In genomic region chr4:987689-988513, GRCh38 we compare ENCODE assay signal across 8 cellular contexts. TPM values are rescaled to one million over a fixed set of nuclear protein-coding genes. Genes with fewer than 3 reads are reported as not detected.
DNase-seq lines count a peak whose midpoint lies in the region; ATAC-seq, FAIRE-seq and TF ChIP-seq lines count a peak whose summit lies in the region.

No MANE protein-coding gene starts in this region.

- peak overlapping the region; percentile 78 for H3K4me3 ChIP-seq in PC-3 (ENCODE audit: low read length)
- H3K4me3 ChIP-seq in endothelial cell of umbilical vein (replicated peaks in 1 of 3; ENCODE audit: insufficient read depth in 1 of 3, low read depth in 1 of 3, low read length in 3 of 3) = peak overlapping the region in 2 of 3 experiments; percentile 67 to 89
- peak overlapping the region; percentile 61 to 73 for H3K4me3 ChIP-seq in neutrophil (ENCODE audit: low read depth in 1 of 2, low read length in 1 of 2)

- peak overlapping the region; percentile 86 for H2AFZ ChIP-seq in PC-3 (ENCODE audit: low read length)
- no peak overlapping the region for H2AFZ ChIP-seq in endothelial cell of umbilical vein (ENCODE audit: low read depth, low read length)

- H3K27ac ChIP-seq in PC-3 (ENCODE audit: low read length) (no peak overlapping the region), endothelial cell of umbilical vein (ENCODE audit: insufficient read depth, low read depth, low read length) (no peak overlapping the region), neutrophil (no peak overlapping the region)

- POLR2A ChIA-PET in PC-3 (lab: Charles Lee; ENCODE audit: unreplicated experiment) (no interaction called here), endothelial cell of umbilical vein (lab: Charles Lee) (no interaction called here)

- H3K4me1 Mint-ChIP-seq in CD14-positive monocyte = peaks cover 23% of the 10 kb centered on the region

- H3K9ac ChIP-seq in PC-3 (ENCODE audit: low read length) (peak overlapping the region; percentile 66; the same call in 1 of the 2 replicates), endothelial cell of umbilical vein (replicated peaks; ENCODE audit: extremely low read depth, insufficient read depth, low read length) (no peak overlapping the region)

- no peaks in the 10 kb centered on the region for H3K9me1 ChIP-seq in endothelial cell of umbilical vein (replicated peaks; ENCODE audit: control insufficient read depth, extremely low read depth, insufficient read depth, low read length)

- ATAC-seq in PC-3 = no peak

- peaks cover 7 to 20% of the 10 kb centered on the region in 2 donors for H3K36me3 Mint-ChIP-seq in CD14-positive monocyte

- dilution Hi-C loops in endothelial cell of umbilical vein (cut with MboI; ENCODE audit: extremely low pct_ligation_motif_present, low sequenced_read_pairs) = no loop called here

- H3K4me1 ChIP-seq in PC-3 (ENCODE audit: insufficient read depth, low read length) (peaks cover 30% of the 10 kb centered on the region), endothelial cell of umbilical vein (ENCODE audit: control insufficient read depth, extremely low read depth, insufficient read depth, low read length) (peaks cover 17% of the 10 kb centered on the region), neutrophil (ENCODE audit: control insufficient read depth in 1 of 2, insufficient read depth in 1 of 2, low read depth in 1 of 2, low read length in 1 of 2) (peaks cover 19 to 24% of the 10 kb centered on the region in 2 experiments)

- DNase-seq in CD14-positive monocyte (ENCODE audit: low spot score) (no peak), PC-3 (no peak), endothelial cell of umbilical vein (ENCODE audit: low read depth, low spot score) (no peak), retina (no peak), SW 1271 (lab: John Stamatoyannopoulos, UW) (no peak), NCI-H187 treated with DMSO at 0.1 percent for 48 hours (lab: John Stamatoyannopoulos, UW) (no peak), AG08395 (ENCODE audit: low spot score) (no peak)

- CTCF ChIA-PET in PC-3 (lab: Charles Lee) = no interaction called here
- CTCF ChIA-PET in endothelial cell of umbilical vein (lab: Charles Lee) = interaction anchor here (0.7 to 2.5 kb wide), 20 partner anchors 10 to 304 kb away, joined by 3 to 35 read pairs (median 4); partner anchors contain the start of genes GAK and TMEM175

- no peak for TF ChIP-seq CTCF in CD14-positive monocyte (IDR thresholded peaks at IDR 0.05)
- no peak for TF ChIP-seq CTCF in PC-3 (conservative IDR thresholded peaks at IDR 0.05; ENCODE audit: low read depth, low read length)
- no peak for TF ChIP-seq CTCF in endothelial cell of umbilical vein (IDR thresholded peaks at IDR 0.05; ENCODE audit: extremely low read depth in 1 of 2, insufficient read depth in 1 of 2, low read depth in 1 of 2, low read length in 2 of 2)
- no peak for TF ChIP-seq CTCF in neutrophil (IDR thresholded peaks at IDR 0.05)

- no peaks in the 10 kb centered on the region for H3K36me3 ChIP-seq in PC-3 (ENCODE audit: low read depth, low read length)
- H3K36me3 ChIP-seq in endothelial cell of umbilical vein (ENCODE audit: control insufficient read depth in 2 of 2, extremely low read depth in 1 of 2, insufficient read depth in 2 of 2, low read length in 2 of 2) = peaks cover 0 to 2% of the 10 kb centered on the region in 2 experiments
- no peaks in the 10 kb centered on the region for H3K36me3 ChIP-seq in neutrophil

- H3F3A ChIP-seq in PC-3 (ENCODE audit: low read length, unreplicated experiment) = no peaks in the 10 kb centered on the region

- peak overlapping the region in 2 of 7 donors; percentile 72 to 80 for H3K27ac Mint-ChIP-seq in CD14-positive monocyte

- no peak for TF ChIP-seq POLR2A in endothelial cell of umbilical vein (IDR thresholded peaks at IDR 0.05; ENCODE audit: low read depth, low read length)

- BruUV-seq in PC-3 (replicated peaks; lab: Mats Ljungman, UMichigan) (TSS peak; percentile 24), endothelial cell of umbilical vein (replicated peaks; lab: Mats Ljungman, UMichigan) (no TSS peak)

- H3K79me2 ChIP-seq in PC-3 (ENCODE audit: low read length) = peaks cover 5% of the 10 kb centered on the region; the same call in 1 of the 2 replicates
- H3K79me2 ChIP-seq in endothelial cell of umbilical vein (ENCODE audit: control insufficient read depth, insufficient read depth, low read length) = no peaks in the 10 kb centered on the region

- intact Hi-C loops in CD14-positive monocyte (cut with micrococcal nuclease) (no loop called here), PC-3 (cut with micrococcal nuclease) (no loop called here), endothelial cell of umbilical vein (cut with micrococcal nuclease) (loop anchor here (1.0 to 5.0 kb wide), 5 partner anchors 15 to 246 kb away; partner anchors contain the start of genes DGKQ, GAK and TMEM175)

- no peak for FAIRE-seq in endothelial cell of umbilical vein (lab: Jason Lieb, UNC)

- peaks cover 1 to 6% (median 2%) of the 10 kb centered on the region in 3 donors for H3K27me3 Mint-ChIP-seq in CD14-positive monocyte (ENCODE audit: low read depth in 3 of 3)

- H3K4me2 ChIP-seq in PC-3 (ENCODE audit: low read length) (peak overlapping the region; percentile 94), endothelial cell of umbilical vein (ENCODE audit: insufficient read depth, low read length) (peak overlapping the region; percentile 92)

- H3K27me3 ChIP-seq in PC-3 (ENCODE audit: low read length) = no peaks in the 10 kb centered on the region
- H3K27me3 ChIP-seq in endothelial cell of umbilical vein (ENCODE audit: control insufficient read depth in 2 of 2, insufficient read depth in 2 of 2, low read length in 2 of 2) = no peaks in the 10 kb centered on the region
- H3K27me3 ChIP-seq in neutrophil = peaks cover 10% of the 10 kb centered on the region

- H3K9me3 ChIP-seq in PC-3 (ENCODE audit: low read length) (no peaks in the 10 kb centered on the region), endothelial cell of umbilical vein (replicated peaks; ENCODE audit: control insufficient read depth, insufficient read depth, low read length) (no peaks in the 10 kb centered on the region), neutrophil (no peaks in the 10 kb centered on the region)

- H3K4me3 Mint-ChIP-seq in CD14-positive monocyte = peak overlapping the region; percentile 80 to 91

- no peaks in the 10 kb centered on the region for H3K9me2 ChIP-seq in PC-3 (replicated peaks; ENCODE audit: low read length)

- no peaks in the 10 kb centered on the region for H4K20me1 ChIP-seq in PC-3 (ENCODE audit: low read length)
- H4K20me1 ChIP-seq in endothelial cell of umbilical vein (replicated peaks; ENCODE audit: control insufficient read depth, extremely low read depth, insufficient read depth, low read length) = no peaks in the 10 kb centered on the region

- H3K9me3 Mint-ChIP-seq in CD14-positive monocyte = no peaks in the 10 kb centered on the region

RNA-seq across cellular contexts. Expression of gene IDUA, which starts 1.1 kb away (rescaled TPM):
- polyA plus RNA-seq in CD14-positive monocyte (1 to 10 TPM; 6.4 to 8.5 TPM), endothelial cell of umbilical vein (19.1 and 23.6 TPM in 2 replicates)
- total RNA-seq in PC-3 (2014; rRNA removed) (10.1 and 10.3 TPM in 2 replicates), endothelial cell of umbilical vein (29.2 and 34.1 TPM in 2 replicates)
- polyA plus RNA-seq in endothelial cell of umbilical vein (2011; cell fraction: cytosol; rRNA removed) = 3.3 and 4.2 TPM in 2 replicates
- polyA plus RNA-seq in endothelial cell of umbilical vein (2011; cell fraction: nucleus; rRNA removed) = 73.4 and 129 TPM in 2 replicates
- 10.2 and 16.5 TPM in 2 replicates for polyA plus RNA-seq in endothelial cell of umbilical vein (2012)
- polyA minus RNA-seq in endothelial cell of umbilical vein = 9.5 and 14.7 TPM in 2 replicates
- 1.6 TPM for polyA minus RNA-seq in endothelial cell of umbilical vein (2011; cell fraction: cytosol; rRNA and poly(A)+ RNA removed)
- polyA minus RNA-seq in endothelial cell of umbilical vein (2011; cell fraction: nucleus; rRNA and poly(A)+ RNA removed) = 10.7 and 32.5 TPM in 2 replicates

RNA-seq across cellular contexts. Expression of gene SLC26A1, which starts 5.3 kb away (rescaled TPM):
- polyA plus RNA-seq in CD14-positive monocyte = under 1 TPM; 0.16 to 0.18 TPM
- 0.52 TPM in 1 of 2 replicates, not detected in the other for total RNA-seq in PC-3 (2014; rRNA removed)
- total RNA-seq in endothelial cell of umbilical vein = 0.32 TPM in 1 of 2 replicates, not detected in the other
- 0.06 and 0.10 TPM in 2 replicates for polyA plus RNA-seq in endothelial cell of umbilical vein
- 0.07 TPM in 1 of 2 replicates, not detected in the other for polyA plus RNA-seq in endothelial cell of umbilical vein (2011; cell fraction: cytosol; rRNA removed)
- 0.14 TPM in 1 of 2 replicates, not detected in the other for polyA plus RNA-seq in endothelial cell of umbilical vein (2011; cell fraction: nucleus; rRNA removed)
- polyA plus RNA-seq in endothelial cell of umbilical vein (2012) = 1.00 and 1.9 TPM in 2 replicates
- not detected in 2 replicates for polyA minus RNA-seq in endothelial cell of umbilical vein
- 0.41 TPM for polyA minus RNA-seq in endothelial cell of umbilical vein (2011; cell fraction: cytosol; rRNA and poly(A)+ RNA removed)
- polyA minus RNA-seq in endothelial cell of umbilical vein (2011; cell fraction: nucleus; rRNA and poly(A)+ RNA removed) = not detected in 2 replicates

RNA-seq across cellular contexts. Expression of gene DGKQ, which starts 14.5 kb away (rescaled TPM):
- polyA plus RNA-seq in CD14-positive monocyte (1 to 10 TPM in 1 of 2 donors, under 1 TPM in 1; 0.58 to 2.4 TPM), endothelial cell of umbilical vein (15.8 and 18.3 TPM in 2 replicates)
- total RNA-seq in PC-3 (2014; rRNA removed) (14.2 and 23.5 TPM in 2 replicates), endothelial cell of umbilical vein (20.2 and 20.4 TPM in 2 replicates)
- polyA plus RNA-seq in endothelial cell of umbilical vein (2011; cell fraction: cytosol; rRNA removed) = 7.2 and 12.3 TPM in 2 replicates
- polyA plus RNA-seq in endothelial cell of umbilical vein (2011; cell fraction: nucleus; rRNA removed) = 64.3 and 74.9 TPM in 2 replicates
- 9.3 and 13.6 TPM in 2 replicates for polyA plus RNA-seq in endothelial cell of umbilical vein (2012)
- 8.7 and 12.7 TPM in 2 replicates for polyA minus RNA-seq in endothelial cell of umbilical vein
- 1.8 TPM for polyA minus RNA-seq in endothelial cell of umbilical vein (2011; cell fraction: cytosol; rRNA and poly(A)+ RNA removed)
- polyA minus RNA-seq in endothelial cell of umbilical vein (2011; cell fraction: nucleus; rRNA and poly(A)+ RNA removed) = 12.3 and 21.8 TPM in 2 replicates

RNA-seq across cellular contexts. Expression of gene FGFRL1, which starts 23.5 kb away (rescaled TPM):
- polyA plus RNA-seq in CD14-positive monocyte = under 1 TPM; 0.17 to 0.28 TPM
- 31.2 and 42.6 TPM in 2 replicates for total RNA-seq in PC-3 (2014; rRNA removed)
- 33.3 and 34.8 TPM in 2 replicates for total RNA-seq in endothelial cell of umbilical vein
- 74.6 and 88.8 TPM in 2 replicates for polyA plus RNA-seq in endothelial cell of umbilical vein
- polyA plus RNA-seq in endothelial cell of umbilical vein (2011; cell fraction: cytosol; rRNA removed) = 73.5 and 75.3 TPM in 2 replicates
- polyA plus RNA-seq in endothelial cell of umbilical vein (2011; cell fraction: nucleus; rRNA removed) = 26.9 and 32.1 TPM in 2 replicates
- 35.4 and 45.4 TPM in 2 replicates for polyA plus RNA-seq in endothelial cell of umbilical vein (2012)
- 115 and 131 TPM in 2 replicates for polyA minus RNA-seq in endothelial cell of umbilical vein
- polyA minus RNA-seq in endothelial cell of umbilical vein (2011; cell fraction: cytosol; rRNA and poly(A)+ RNA removed) = 17.3 TPM
- polyA minus RNA-seq in endothelial cell of umbilical vein (2011; cell fraction: nucleus; rRNA and poly(A)+ RNA removed) = 19.3 and 20.6 TPM in 2 replicates

RNA-seq across cellular contexts. Expression of gene TMEM175, which starts 55.6 kb away (rescaled TPM):
- polyA plus RNA-seq in CD14-positive monocyte (10 to 100 TPM; 18.9 to 20.7 TPM), endothelial cell of umbilical vein (80.1 and 83.0 TPM in 2 replicates)
- total RNA-seq in PC-3 (2014; rRNA removed) (18.5 and 25.1 TPM in 2 replicates), endothelial cell of umbilical vein (16.5 and 21.9 TPM in 2 replicates)
- polyA plus RNA-seq in endothelial cell of umbilical vein (2011; cell fraction: cytosol; rRNA removed) = 19.7 and 23.0 TPM in 2 replicates
- 121 and 134 TPM in 2 replicates for polyA plus RNA-seq in endothelial cell of umbilical vein (2011; cell fraction: nucleus; rRNA removed)
- 15.5 and 22.7 TPM in 2 replicates for polyA plus RNA-seq in endothelial cell of umbilical vein (2012)
- 38.9 and 41.1 TPM in 2 replicates for polyA minus RNA-seq in endothelial cell of umbilical vein
- 3.5 TPM for polyA minus RNA-seq in endothelial cell of umbilical vein (2011; cell fraction: cytosol; rRNA and poly(A)+ RNA removed)
- polyA minus RNA-seq in endothelial cell of umbilical vein (2011; cell fraction: nucleus; rRNA and poly(A)+ RNA removed) = 24.0 and 24.6 TPM in 2 replicates
